In the genomic region with DNA sequence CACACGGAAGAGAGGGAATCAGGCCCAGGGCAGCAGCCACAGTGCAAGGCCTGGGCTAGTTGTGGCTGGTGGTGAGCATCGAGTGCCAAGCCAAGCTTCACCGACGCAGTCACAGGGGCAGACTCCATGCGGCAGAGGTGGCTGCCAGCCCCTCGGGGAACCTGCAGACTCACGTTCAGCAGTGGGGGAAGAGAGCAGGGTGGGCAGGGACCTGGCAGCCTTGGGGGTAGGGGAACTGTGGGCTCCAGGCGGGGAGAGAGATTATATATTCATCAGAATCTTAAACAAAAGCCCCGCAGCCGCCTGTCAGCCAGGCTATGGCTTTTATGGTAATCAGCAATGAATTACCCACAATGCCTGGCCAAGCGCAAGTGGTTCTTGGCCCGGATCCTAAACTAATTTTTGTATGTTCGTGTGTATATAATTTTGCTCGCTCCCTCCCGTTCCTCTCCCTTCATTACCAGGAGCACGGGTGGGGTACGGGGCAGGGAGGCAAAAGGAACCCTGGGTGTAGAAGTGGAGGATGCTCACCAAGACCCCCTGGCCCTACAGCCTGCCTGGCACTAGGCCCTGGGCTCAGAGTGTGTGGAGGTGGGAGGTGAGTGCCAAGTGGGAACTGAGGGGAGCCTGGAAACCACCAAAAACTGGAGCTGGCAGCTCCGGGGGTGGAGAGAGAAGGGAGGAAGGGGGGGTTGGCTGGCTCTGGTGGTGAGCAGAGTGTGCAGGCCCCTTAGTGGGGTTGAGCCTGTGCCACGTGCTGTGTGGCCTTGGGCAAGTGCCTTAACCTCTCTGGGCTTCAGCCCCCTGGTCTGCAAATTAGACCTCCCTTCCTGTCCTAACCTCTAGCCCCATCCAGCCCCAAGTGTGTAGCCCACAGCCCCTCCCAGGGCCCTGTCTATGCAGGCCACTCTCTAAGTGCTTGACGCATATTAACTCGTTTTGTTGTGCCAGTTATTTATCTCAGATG, we compare ENCODE assay signal across 9 cellular contexts. TPM values are rescaled to one million over a fixed set of nuclear protein-coding genes. Genes with fewer than 3 reads are reported as not detected.
DNase-seq lines count a peak whose midpoint lies in the region; ATAC-seq and TF ChIP-seq lines count a peak whose summit lies in the region.
"Had no signal": no experiment of that assay in that cellular context is flagged by ENCODE, and none has a peak within 500 bp of the region (broad histone marks: within the 10 kb centered on the region; RNA-seq: fewer than 3 reads in every experiment).

No MANE protein-coding gene starts in this region.

- ATAC-seq in lower lobe of right lung (peak; percentile 87 to 88), upper lobe of right lung (peak; percentile 78), GM19397 (IDR thresholded peaks at IDR 0.05; ENCODE audit: unreplicated experiment) (no peak)

- intact Hi-C loops in breast epithelium (cut with DNase I; ENCODE audit: low total_unique reads), result no loop called here
- intact Hi-C loops in lower lobe of right lung (cut with DNase I), result no loop called here
- intact Hi-C loops in upper lobe of right lung (cut with DNase I), result no loop called here

- H3K27ac Mint-ChIP-seq in progenitor cell of endocrine pancreas, result no peak overlapping the region
- H3K27ac Mint-ChIP-seq: natural killer cell treated with Interleukin-12 subunit alpha and Interleukin-12 subunit beta and Interleukin-15 and Interleukin-18, amount 100 ng/mL, for 72 hours had no signal

- TF ChIP-seq POLR2A in breast epithelium (IDR thresholded peaks at IDR 0.05), result peak; percentile 68

- H3K9me3 ChIP-seq in breast epithelium (no peaks in the 10 kb centered on the region), lower lobe of right lung (no peaks in the 10 kb centered on the region), upper lobe of right lung (no peaks in the 10 kb centered on the region)

- no peaks in the 10 kb centered on the region for H3K27me3 ChIP-seq in breast epithelium
- H3K27me3 ChIP-seq in lower lobe of right lung (ENCODE audit: low read depth), result no peaks in the 10 kb centered on the region
- no peaks in the 10 kb centered on the region for H3K27me3 ChIP-seq in upper lobe of right lung

- TF ChIP-seq CTCF in breast epithelium (IDR thresholded peaks at IDR 0.05), result no peak
- TF ChIP-seq CTCF in lower lobe of right lung (IDR thresholded peaks at IDR 0.05), result no peak
- no peak for TF ChIP-seq CTCF in upper lobe of right lung (IDR thresholded peaks at IDR 0.05)
- TF ChIP-seq CTCF in progenitor cell of endocrine pancreas (IDR thresholded peaks at IDR 0.05; ENCODE audit: unreplicated experiment), result no peak

- peak overlapping the region in 2 of 3 donors; percentile 43 to 64 for H3K4me3 ChIP-seq in breast epithelium
- peak overlapping the region; percentile 35 for H3K4me3 ChIP-seq in lower lobe of right lung
- peak overlapping the region; percentile 42 for H3K4me3 ChIP-seq in upper lobe of right lung

- no peaks in the 10 kb centered on the region for H3K9me3 Mint-ChIP-seq in progenitor cell of endocrine pancreas (ENCODE audit: low read depth)
- H3K9me3 Mint-ChIP-seq: natural killer cell treated with Interleukin-12 subunit alpha and Interleukin-12 subunit beta and Interleukin-15 and Interleukin-18, amount 100 ng/mL, for 72 hours had no signal

- DNase-seq in NCI-H1417 (lab: John Stamatoyannopoulos, UW), result peak in 2 of 3 experiments; percentile 26 to 68
- no peak for DNase-seq in NCI-H1417 treated with DMSO at 0.1 percent for 48 hours (lab: John Stamatoyannopoulos, UW)
- peak; percentile 86 to 88 for DNase-seq in breast epithelium (ENCODE audit: low spot score in 2 of 2)
- DNase-seq in lower lobe of right lung, result no peak
- peak; percentile 78 for DNase-seq in upper lobe of right lung
- no peak for DNase-seq in COLO829 (ENCODE audit: low spot score)
- DNase-seq in progenitor cell of endocrine pancreas (ENCODE audit: low spot score, unreplicated experiment), result no peak

- H3K36me3 ChIP-seq in breast epithelium, result no peaks in the 10 kb centered on the region
- no peaks in the 10 kb centered on the region for H3K36me3 ChIP-seq in lower lobe of right lung
- H3K36me3 ChIP-seq in upper lobe of right lung, result no peaks in the 10 kb centered on the region

- H3K4me1 ChIP-seq in breast epithelium (no peaks in the 10 kb centered on the region), lower lobe of right lung (no peaks in the 10 kb centered on the region), upper lobe of right lung (no peaks in the 10 kb centered on the region)

- no peak overlapping the region for H3K4me3 Mint-ChIP-seq in progenitor cell of endocrine pancreas (ENCODE audit: low read depth)
- H3K4me3 Mint-ChIP-seq: natural killer cell treated with Interleukin-12 subunit alpha and Interleukin-12 subunit beta and Interleukin-15 and Interleukin-18, amount 100 ng/mL, for 72 hours had no signal

- H3K27me3 Mint-ChIP-seq in progenitor cell of endocrine pancreas, result no peaks in the 10 kb centered on the region

- H3K36me3 Mint-ChIP-seq in progenitor cell of endocrine pancreas (ENCODE audit: insufficient read depth), result peaks cover 5% of the 10 kb centered on the region
- H3K36me3 Mint-ChIP-seq: natural killer cell treated with Interleukin-12 subunit alpha and Interleukin-12 subunit beta and Interleukin-15 and Interleukin-18, amount 100 ng/mL, for 72 hours had no signal

- H3K4me1 Mint-ChIP-seq in progenitor cell of endocrine pancreas (ENCODE audit: low read depth), result peaks cover 5% of the 10 kb centered on the region

- H3K27ac ChIP-seq in breast epithelium (peak overlapping the region; percentile 86 to 90), lower lobe of right lung (peak overlapping the region; percentile 81), upper lobe of right lung (peak overlapping the region; percentile 83)

RNA-seq across cellular contexts. Expression of a gene that starts 31.9 kb away (rescaled TPM):
- 100 to 1,000 TPM; 111 to 603 (median 114) TPM for total RNA-seq in breast epithelium
- total RNA-seq in lower lobe of right lung, result 107 TPM
- total RNA-seq in upper lobe of right lung, result 131 TPM
- total RNA-seq in progenitor cell of endocrine pancreas, result 219 and 234 TPM in 2 replicates

Comparison
In these comparisons a context has a peak if more than half of its experiments do, and no peak if none do; other contexts are left out.
1. DNase-seq: peak in NCI-H1417 (2 of 3), breast epithelium (2 of 2) and upper lobe of right lung (single experiment); none in NCI-H1417 treated with DMSO at 0.1 percent for 48 hours (single experiment), lower lobe of right lung (single experiment), COLO829 (single experiment) and progenitor cell of endocrine pancreas (single experiment).
2. Peak in every context shown above with its lines, with median percentiles within 50 percentile points of each other: H3K27ac ChIP-seq and H3K4me3 ChIP-seq.